8 cellular contexts compared by ENCODE assay signal in the genomic region with DNA sequence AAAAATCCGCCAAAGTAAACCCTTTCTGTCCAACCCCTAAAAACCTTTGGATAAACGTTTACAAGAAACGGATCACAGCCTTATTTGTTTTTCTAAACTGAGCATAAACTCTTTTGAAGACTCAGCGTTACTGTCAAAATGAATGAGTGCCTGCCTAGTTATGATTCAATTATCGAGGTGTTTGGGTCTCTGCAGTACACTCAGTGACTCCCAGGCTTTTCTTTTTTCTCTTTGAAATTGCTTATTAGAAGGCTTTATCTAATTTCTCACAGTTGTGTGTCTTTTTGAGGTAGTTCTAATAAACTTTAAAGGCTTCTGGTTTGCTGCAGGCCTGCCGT. TPM values are rescaled to one million over a fixed set of nuclear protein-coding genes. Genes with fewer than 3 reads are reported as not detected.
DNase-seq lines count a peak whose midpoint lies in the region; ATAC-seq and TF ChIP-seq lines count a peak whose summit lies in the region.

No MANE protein-coding gene starts in this region.

- TF ChIP-seq POLR2A in body of pancreas (IDR thresholded peaks at IDR 0.05): no peak

- H3K4ac ChIP-seq in mesendoderm (ENCODE audit: low read depth, low read length): no peak overlapping the region

- peak overlapping the region; percentile 79 for H3K4me2 ChIP-seq in mesendoderm (ENCODE audit: low read length)

- H3K36me3 Mint-ChIP-seq in activated T-cell treated with anti-CD3 and anti-CD28 coated beads, Interleukin-2, amount 50 U/mL, for 72 hours (ENCODE audit: insufficient read depth in 2 of 2): peaks cover 1 to 22% of the 10 kb centered on the region in 2 donors

- H3K23ac ChIP-seq in mesendoderm (ENCODE audit: low read length): no peak overlapping the region

- H3K79me2 ChIP-seq in mesendoderm (ENCODE audit: control insufficient read depth, insufficient read depth, low read length): no peaks in the 10 kb centered on the region

- H3K9me3 ChIP-seq in body of pancreas: no peaks in the 10 kb centered on the region

- peak overlapping the region; percentile 97 to 100 (median 99) for H3K27ac ChIP-seq in body of pancreas
- peak overlapping the region; percentile 95 for H3K27ac ChIP-seq in mesendoderm (ENCODE audit: low read depth, low read length)

- H3K9me3 Mint-ChIP-seq in activated T-cell treated with anti-CD3 and anti-CD28 coated beads, Interleukin-2, amount 50 U/mL, for 72 hours: no peaks in the 10 kb centered on the region

- TF ChIP-seq CTCF in body of pancreas (IDR thresholded peaks at IDR 0.05): no peak

- H3K27me3 Mint-ChIP-seq in activated T-cell treated with anti-CD3 and anti-CD28 coated beads, Interleukin-2, amount 50 U/mL, for 72 hours (ENCODE audit: low read depth): no peaks in the 10 kb centered on the region

- no peak overlapping the region for H2AK5ac ChIP-seq in mesendoderm (ENCODE audit: low read length)

- H3K4me1 ChIP-seq in body of pancreas: peaks cover 33% of the 10 kb centered on the region
- no peaks in the 10 kb centered on the region for H3K4me1 ChIP-seq in mesendoderm (ENCODE audit: control insufficient read depth, low read depth, low read length)

- peaks cover 81% of the 10 kb centered on the region for H3K4me1 Mint-ChIP-seq in activated T-cell treated with anti-CD3 and anti-CD28 coated beads, Interleukin-2, amount 50 U/mL, for 72 hours (ENCODE audit: low read depth)

- ATAC-seq in activated T-cell treated with anti-CD3 and anti-CD28 coated beads, Interleukin-2, amount 50 U/mL, for 72 hours (replicated peaks in 1 of 2): peak; percentile 16 to 27
- ATAC-seq in HG03439 (IDR thresholded peaks at IDR 0.05; ENCODE audit: unreplicated experiment): peak; percentile 18
- ATAC-seq in body of pancreas: peak; percentile 10

- H3K4me3 ChIP-seq in body of pancreas (peak overlapping the region; percentile 54 to 74), mesendoderm (ENCODE audit: low read length) (peak overlapping the region; percentile 62)

- peak overlapping the region; percentile 86 for H3K9ac ChIP-seq in mesendoderm (ENCODE audit: low read length)

- H3K36me3 ChIP-seq in body of pancreas (replicated peaks in 1 of 2; ENCODE audit: insufficient read depth in 1 of 2, low read depth in 2 of 2) (no peaks in the 10 kb centered on the region), mesendoderm (ENCODE audit: control insufficient read depth, insufficient read depth, low read length) (no peaks in the 10 kb centered on the region)

- no peak overlapping the region for H2BK15ac ChIP-seq in mesendoderm (replicated peaks; ENCODE audit: low read depth)

- no peak overlapping the region for H4K5ac ChIP-seq in mesendoderm (ENCODE audit: low read length)

- 0% methylated on average over 6 of the region's 6 CpGs for WGBS in body of pancreas, 2 donors
- no CpG with 5 or more reads among the region's 6 CpGs for WGBS in mesendoderm (ENCODE audit: extremely low coverage, insufficient coverage, low lambda C conversion rate)

- H3K27me3 ChIP-seq in body of pancreas (no peaks in the 10 kb centered on the region), mesendoderm (ENCODE audit: insufficient read depth, low read length, poor library complexity) (no peaks in the 10 kb centered on the region)

- H3K4me3 Mint-ChIP-seq in activated T-cell treated with anti-CD3 and anti-CD28 coated beads, Interleukin-2, amount 50 U/mL, for 72 hours: peak overlapping the region; percentile 92 to 98

- in situ Hi-C loops in KBM-7 (cut with MboI; ENCODE audit: low pct_unique_long_range_greater_than_20kb, low sequenced_read_pairs): no loop called here

- peak overlapping the region; percentile 91 for H3K56ac ChIP-seq in mesendoderm (ENCODE audit: low read length)

- peak overlapping the region; percentile 100 for H3K27ac Mint-ChIP-seq in activated T-cell treated with anti-CD3 and anti-CD28 coated beads, Interleukin-2, amount 50 U/mL, for 72 hours

- no peak overlapping the region for H2BK5ac ChIP-seq in mesendoderm (ENCODE audit: low read length)

- H4K8ac ChIP-seq in mesendoderm (ENCODE audit: low read depth, low read length): no peak overlapping the region

- no peak overlapping the region for H3K18ac ChIP-seq in mesendoderm (ENCODE audit: low read length)

- no peak overlapping the region for H2BK120ac ChIP-seq in mesendoderm (ENCODE audit: low read depth, low read length)

- DNase-seq in activated T-cell treated with anti-CD3 and anti-CD28 coated beads, Interleukin-2, amount 50 U/mL, for 72 hours: no peak
- no peak for DNase-seq in activated T-cell treated with anti-CD3 and anti-CD28 coated beads, Interleukin-2, amount 50 U/mL, for 1 hour
- peak in 1 of 4 donors; percentile 8 for DNase-seq in body of pancreas
- DNase-seq in mesendoderm: no peak
- DNase-seq in iPS-NIHi11 (ENCODE audit: low spot score): no peak
- no peak for DNase-seq in KBM-7
- no peak for DNase-seq in NOMO-1 (lab: John Stamatoyannopoulos, UW; ENCODE audit: unreplicated experiment in 2 of 2)

- intact Hi-C loops in body of pancreas (cut with DNase I): no loop called here

- H3K79me1 ChIP-seq in mesendoderm (ENCODE audit: low read length): no peaks in the 10 kb centered on the region

RNA-seq across cellular contexts. Expression of gene RHBDD1, which starts 0.7 kb away (rescaled TPM):
- total RNA-seq in activated T-cell treated with anti-CD3 and anti-CD28 coated beads, Interleukin-2, amount 50 U/mL, for 72 hours: 10 to 100 TPM; 47.2 to 49.4 TPM
- total RNA-seq in body of pancreas: 1 to 10 TPM; 7.9 to 9.9 TPM
- 16.6 TPM for polyA plus RNA-seq in mesendoderm (2013, experiment 1 of 2)
- 17.8 TPM for polyA plus RNA-seq in mesendoderm (2013, experiment 2 of 2)

RNA-seq across cellular contexts. Expression of gene IRS1, which starts 36.9 kb away (rescaled TPM):
- 1 to 10 TPM; 2.8 to 4.6 TPM for total RNA-seq in activated T-cell treated with anti-CD3 and anti-CD28 coated beads, Interleukin-2, amount 50 U/mL, for 72 hours
- 1 to 10 TPM; 8.2 to 9.6 TPM for total RNA-seq in body of pancreas
- polyA plus RNA-seq in mesendoderm (2013, experiment 1 of 2): 11.7 TPM
- polyA plus RNA-seq in mesendoderm (2013, experiment 2 of 2): 11.3 TPM

Comparison
In these comparisons a context has a peak if more than half of its experiments do, and no peak if none do; other contexts are left out.
1. RNA of gene RHBDD1, which starts 0.7 kb away (total RNA-seq): 47.2 to 49.4 TPM in activated T-cell treated with anti-CD3 and anti-CD28 coated beads, Interleukin-2, amount 50 U/mL, for 72 hours; 7.9 to 9.9 TPM in body of pancreas; every median in the first group is over 4 times any median in the second.
2. Peak in every context shown above with its lines, with median percentiles within 50 percentile points of each other: ATAC-seq.